In the genomic region with DNA sequence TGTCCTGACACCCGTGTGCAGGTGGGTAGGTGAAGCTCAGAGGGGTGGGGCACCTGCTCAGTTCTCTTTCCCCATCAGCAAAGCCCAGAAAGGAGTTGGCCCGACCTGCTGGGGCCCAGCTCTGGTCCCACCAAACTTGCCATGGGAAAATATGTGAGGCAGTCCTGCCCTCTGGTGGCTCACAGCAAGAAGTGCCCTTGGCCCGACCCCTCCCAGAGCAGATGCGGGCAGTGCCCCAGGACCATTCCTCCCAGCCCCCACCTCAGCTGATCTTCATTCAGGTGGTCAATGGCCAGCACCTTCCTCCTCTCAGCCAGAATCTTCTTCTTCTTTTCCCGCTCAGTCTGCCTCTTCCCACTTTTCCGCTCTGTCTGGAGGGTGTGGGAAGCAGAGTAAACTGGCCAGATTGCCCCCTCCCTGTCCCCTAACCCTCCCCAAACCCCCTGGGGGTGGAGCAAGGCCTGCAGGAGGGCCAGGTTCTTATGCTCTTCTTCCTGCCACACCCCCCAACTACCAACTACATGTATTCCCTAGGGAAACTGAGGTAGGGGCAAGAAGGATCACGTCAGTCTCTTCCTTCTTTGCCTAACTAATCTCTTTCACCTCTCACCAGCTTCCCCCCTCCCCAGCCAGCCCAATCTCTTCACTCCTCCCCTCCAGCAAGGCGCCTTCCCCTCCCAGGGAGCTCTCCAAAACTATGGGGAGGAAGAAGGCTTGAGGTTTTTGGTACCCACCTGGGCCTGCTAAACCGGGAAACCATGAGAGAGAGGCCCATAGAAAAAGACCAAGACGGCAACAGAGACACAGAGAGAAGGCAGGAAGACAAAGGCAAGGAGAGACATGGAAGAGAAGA, we compare ENCODE assay signal across 10 cellular contexts. TPM values are rescaled to one million over a fixed set of nuclear protein-coding genes. Genes with fewer than 3 reads are reported as not detected.
A peak's percentile ranks its signal among the peaks of the same experiment; 100 is the strongest.
DNase-seq lines count a peak whose midpoint lies in the region; ATAC-seq and TF ChIP-seq lines count a peak whose summit lies in the region.
"Had no signal": no experiment of that assay in that cellular context is flagged by ENCODE, and none has a peak within 500 bp of the region (broad histone marks: within the 10 kb centered on the region; RNA-seq: fewer than 3 reads in every experiment).

No MANE protein-coding gene starts in this region.

- H3K27ac ChIP-seq in heart right ventricle: peak overlapping the region in 2 of 10 donors; percentile 7 to 68
- no peak overlapping the region for H3K27ac ChIP-seq in smooth muscle cell (ENCODE audit: low read depth)

- no peaks in the 10 kb centered on the region for H3K36me3 Mint-ChIP-seq in activated T-helper 17 cell treated with anti-CD3 and anti-CD28 coated beads, Interleukin-2, amount 50 U/mL, for 72 hours (ENCODE audit: low read depth)

- no peaks in the 10 kb centered on the region for H4K20me1 ChIP-seq in smooth muscle cell (ENCODE audit: low read depth)

- H3K79me2 ChIP-seq in smooth muscle cell (ENCODE audit: low read depth): no peaks in the 10 kb centered on the region

- no peak overlapping the region for H3K4me3 ChIP-seq in heart right ventricle
- H3K4me3 ChIP-seq in smooth muscle cell: no peak overlapping the region

- ATAC-seq in activated T-helper 17 cell treated with anti-CD3 and anti-CD28 coated beads, Interleukin-2, amount 50 U/mL, for 72 hours (replicated peaks): peak; percentile 40
- ATAC-seq in heart right ventricle (peak in 5 of 8 donors; percentile 1 to 23 (median 16)), HG02798 (IDR thresholded peaks at IDR 0.05; ENCODE audit: poor library complexity, unreplicated experiment) (no peak), HG02763 (IDR thresholded peaks at IDR 0.05; ENCODE audit: unreplicated experiment) (no peak)

- 47 to 49% methylated on average over 10 of the region's 10 CpGs for WGBS in heart right ventricle, 2 donors
- 48% methylated on average over 10 of the region's 10 CpGs for WGBS in smooth muscle cell (ENCODE audit: low lambda C conversion rate)

- H3K4me1 Mint-ChIP-seq in activated T-helper 17 cell treated with anti-CD3 and anti-CD28 coated beads, Interleukin-2, amount 50 U/mL, for 72 hours: no peaks in the 10 kb centered on the region

- no peak overlapping the region for H2AFZ ChIP-seq in smooth muscle cell (ENCODE audit: low read depth)

- no peaks in the 10 kb centered on the region for H3K9me3 Mint-ChIP-seq in activated T-helper 17 cell treated with anti-CD3 and anti-CD28 coated beads, Interleukin-2, amount 50 U/mL, for 72 hours
- H3K9me3 Mint-ChIP-seq: dendritic cell treated with granulocyte-macrophage colony-stimulating factor and Interleukin-4, amounts not matched to agents 40 ng/mL and 50 ng/mL, for 4 days; stimulated activated naive CD8-positive, alpha-beta T cell treated with anti-CD3 and anti-CD28 coated beads, Interleukin-15, Interleukin-2, amounts not matched to agents 100 ng/mL and 50 ng/mL, for 24 hours had no signal

- TF ChIP-seq CTCF in heart right ventricle (IDR thresholded peaks at IDR 0.05): peak; percentile 59 to 82 (median 73)
- peak; percentile 92 for TF ChIP-seq CTCF in smooth muscle cell (IDR thresholded peaks at IDR 0.05; ENCODE audit: borderline replicate concordance, insufficient read depth, poor library complexity, severe bottlenecking)

- H3K27me3 Mint-ChIP-seq in activated T-helper 17 cell treated with anti-CD3 and anti-CD28 coated beads, Interleukin-2, amount 50 U/mL, for 72 hours: peaks cover 14% of the 10 kb centered on the region

- no peak overlapping the region for H3K4me3 Mint-ChIP-seq in activated T-helper 17 cell treated with anti-CD3 and anti-CD28 coated beads, Interleukin-2, amount 50 U/mL, for 72 hours
- H3K4me3 Mint-ChIP-seq: dendritic cell treated with granulocyte-macrophage colony-stimulating factor and Interleukin-4, amounts not matched to agents 40 ng/mL and 50 ng/mL, for 4 days; stimulated activated naive CD8-positive, alpha-beta T cell treated with anti-CD3 and anti-CD28 coated beads, Interleukin-15, Interleukin-2, amounts not matched to agents 100 ng/mL and 50 ng/mL, for 24 hours had no signal

- H3K27me3 ChIP-seq in heart right ventricle (no peaks in the 10 kb centered on the region), smooth muscle cell (ENCODE audit: low read depth) (no peaks in the 10 kb centered on the region)

- no peaks in the 10 kb centered on the region for H3K9me3 ChIP-seq in heart right ventricle
- H3K9me3 ChIP-seq in smooth muscle cell (replicated peaks; ENCODE audit: low read depth): no peaks in the 10 kb centered on the region

- H3K36me3 ChIP-seq in heart right ventricle (peaks cover 0 to 79% (median 21%) of the 10 kb centered on the region in 9 donors), smooth muscle cell (ENCODE audit: low read depth) (no peaks in the 10 kb centered on the region)

- H3K9ac ChIP-seq in smooth muscle cell (ENCODE audit: low read depth): no peak overlapping the region

- H3K4me1 ChIP-seq in heart right ventricle (peaks cover 0 to 35% (median 5%) of the 10 kb centered on the region in 9 donors), smooth muscle cell (ENCODE audit: low read depth) (no peaks in the 10 kb centered on the region)

- intact Hi-C loops in heart right ventricle (cut with DNase I): loop anchor here in 8 of 10 donors (1.0 to 5.0 kb wide), 4 partner anchors 105 to 110 kb away; no protein-coding TSS in a partner anchor

- H3K27ac Mint-ChIP-seq in activated T-helper 17 cell treated with anti-CD3 and anti-CD28 coated beads, Interleukin-2, amount 50 U/mL, for 72 hours: no peak overlapping the region
- H3K27ac Mint-ChIP-seq: dendritic cell treated with granulocyte-macrophage colony-stimulating factor and Interleukin-4, amounts not matched to agents 40 ng/mL and 50 ng/mL, for 4 days; stimulated activated naive CD8-positive, alpha-beta T cell treated with anti-CD3 and anti-CD28 coated beads, Interleukin-15, Interleukin-2, amounts not matched to agents 100 ng/mL and 50 ng/mL, for 24 hours had no signal

- H3F3A ChIP-seq in smooth muscle cell (ENCODE audit: low read depth): no peaks in the 10 kb centered on the region

- H3K4me2 ChIP-seq in smooth muscle cell: no peak overlapping the region

- DNase-seq in stimulated activated CD4-positive, alpha-beta T cell treated with anti-CD3 and anti-CD28 coated beads, Interleukin-1b, Interleukin-23, amount 100 ng/mL, for 48 hours: peak; percentile 25
- no peak for DNase-seq in stimulated activated CD4-positive, alpha-beta T cell treated with anti-CD3 and anti-CD28 coated beads, Interleukin-4, amount 100 ng/mL, for 1 hour
- DNase-seq in NCI-H1092 treated with DMSO at 0.1 percent for 48 hours (lab: John Stamatoyannopoulos, UW): peak; percentile 33
- no peak for DNase-seq in heart right ventricle
- DNase-seq in smooth muscle cell (lab: John Stamatoyannopoulos, UW; ENCODE audit: unreplicated experiment): peak; percentile 15

RNA-seq across cellular contexts. Expression of a gene that starts 15.6 kb away (rescaled TPM):
- total RNA-seq in activated T-helper 17 cell treated with anti-CD3 and anti-CD28 coated beads, Interleukin-2, amount 50 U/mL, for 72 hours: not detected
- over 10,000 TPM in 1 of 10 donors, 1,000 to 10,000 TPM in 9; 5,905 to 10,183 (median 7,503) TPM for total RNA-seq in heart right ventricle
- over 10,000 TPM; 10,337 to 31,279 TPM for polyA plus RNA-seq in heart right ventricle
- total RNA-seq in smooth muscle cell: 2.6 and 4.4 TPM in 2 replicates
- polyA plus RNA-seq in smooth muscle cell: 6.3 and 6.5 TPM in 2 replicates

RNA-seq across cellular contexts. Expression of a gene that starts 37.2 kb away (rescaled TPM):
- not detected for total RNA-seq in activated T-helper 17 cell treated with anti-CD3 and anti-CD28 coated beads, Interleukin-2, amount 50 U/mL, for 72 hours
- total RNA-seq in heart right ventricle: 10 to 100 TPM in 1 of 10 donors, 1 to 10 TPM in 8, under 1 TPM in 1; 0.85 to 12.9 (median 2.9) TPM
- 10 to 100 TPM in 1 of 2 donors, 1 to 10 TPM in 1; 2.6 to 42.2 TPM for polyA plus RNA-seq in heart right ventricle
- total RNA-seq in smooth muscle cell: 8.8 and 17.6 TPM in 2 replicates
- 6.9 and 15.1 TPM in 2 replicates for polyA plus RNA-seq in smooth muscle cell

RNA-seq across cellular contexts. Expression of a gene that starts 59.7 kb away (rescaled TPM):
- not detected for total RNA-seq in activated T-helper 17 cell treated with anti-CD3 and anti-CD28 coated beads, Interleukin-2, amount 50 U/mL, for 72 hours
- 100 to 1,000 TPM in 1 of 10 donors, 10 to 100 TPM in 7, 1 to 10 TPM in 2; 1.2 to 166 (median 26.1) TPM for total RNA-seq in heart right ventricle
- 10 to 100 TPM; 20.8 to 48.0 TPM for polyA plus RNA-seq in heart right ventricle
- 1.7 and 1.9 TPM in 2 replicates for total RNA-seq in smooth muscle cell
- polyA plus RNA-seq in smooth muscle cell: 8.0 and 13.8 TPM in 2 replicates

Comparison
In these comparisons a context has a peak if more than half of its experiments do, and no peak if none do; other contexts are left out.
1. DNase-seq: peak in stimulated activated CD4-positive, alpha-beta T cell treated with anti-CD3 and anti-CD28 coated beads, Interleukin-1b, Interleukin-23, amount 100 ng/mL, for 48 hours (single experiment), NCI-H1092 treated with DMSO at 0.1 percent for 48 hours (single experiment) and smooth muscle cell (single experiment); none in stimulated activated CD4-positive, alpha-beta T cell treated with anti-CD3 and anti-CD28 coated beads, Interleukin-4, amount 100 ng/mL, for 1 hour (single experiment) and heart right ventricle (0 of 2).
2. ATAC-seq: peak in activated T-helper 17 cell treated with anti-CD3 and anti-CD28 coated beads, Interleukin-2, amount 50 U/mL, for 72 hours (single experiment) and heart right ventricle (5 of 8); none in HG02798 (single experiment) and HG02763 (single experiment).
3. RNA of a gene that starts 15.6 kb away (total RNA-seq): 5,905 to 10,183 TPM in heart right ventricle; 2.6 to 4.4 TPM in smooth muscle cell and not detected in activated T-helper 17 cell treated with anti-CD3 and anti-CD28 coated beads, Interleukin-2, amount 50 U/mL, for 72 hours; every median in the first group is over 1,000 times any median in the second.